ENCODE assay signal across 8 cellular contexts in genomic region chr20:20052074-20052970, GRCh38. TPM values are rescaled to one million over a fixed set of nuclear protein-coding genes. Genes with fewer than 3 reads are reported as not detected.
DNase-seq lines count a peak whose midpoint lies in the region; ATAC-seq and TF ChIP-seq lines count a peak whose summit lies in the region.

TSS of gene CFAP61 (plus strand) at chr20:20052532. CDS start at chr20:20056654, 4,122 bp downstream.
TSS of gene CRNKL1 (minus strand) at chr20:20052466. CDS start at chr20:20052342, 124 bp downstream.

- DNase-seq in EL (peak; percentile 96), H4 (ENCODE audit: low spot score) (peak; percentile 96), LNCaP clone FGC (ENCODE audit: low read depth) (peak; percentile 95), RPMI8226 (peak; percentile 99), fibroblast of mammary gland (ENCODE audit: low read depth) (peak; percentile 96)
- peak; percentile 96 for DNase-seq in activated T-helper 9 cell treated with anti-CD3 and anti-CD28 coated beads, Interleukin-2, amount 50 U/mL, for 16 hours (ENCODE audit: low read depth)
- peak; percentile 95 to 99 (median 98) for DNase-seq in naive thymus-derived CD4-positive, alpha-beta T cell

- H3K36me3 Mint-ChIP-seq in naive thymus-derived CD4-positive, alpha-beta T cell, result peaks cover 13 to 30% (median 19%) of the 10 kb centered on the region in 5 donors
- peaks cover 30% of the 10 kb centered on the region for H3K36me3 Mint-ChIP-seq in stimulated activated memory B cell treated with anti-CD40 and anti-IgM and Interleukin-4, amounts not matched to agents 10 μg/mL and 1 μg/mL and 100 μg/mL, for 72 hours

- peaks cover 0 to 16% of the 10 kb centered on the region in 2 donors for H3K4me1 ChIP-seq in naive thymus-derived CD4-positive, alpha-beta T cell (ENCODE audit: control insufficient read depth in 2 of 2, insufficient read depth in 2 of 2, low read length in 2 of 2)

- CTCF ChIA-PET in naive thymus-derived CD4-positive, alpha-beta T cell (lab: Charles Lee), result interaction anchor here (3.2 kb wide), 1 partner anchor 35 kb away, joined by 29 read pairs; the partner anchor contains the start of gene NAA20

- H3K36me3 ChIP-seq in naive thymus-derived CD4-positive, alpha-beta T cell (ENCODE audit: control insufficient read depth in 2 of 3, insufficient read depth in 3 of 3, low read length in 3 of 3), result peaks cover 15 to 37% (median 20%) of the 10 kb centered on the region in 3 experiments

- peaks cover 0 to 6% (median 0%) of the 10 kb centered on the region in 5 donors for H3K27me3 Mint-ChIP-seq in naive thymus-derived CD4-positive, alpha-beta T cell
- H3K27me3 Mint-ChIP-seq in stimulated activated memory B cell treated with anti-CD40 and anti-IgM and Interleukin-4, amounts not matched to agents 10 μg/mL and 1 μg/mL and 100 μg/mL, for 72 hours, result no peaks in the 10 kb centered on the region

- no peaks in the 10 kb centered on the region for H3K27me3 ChIP-seq in naive thymus-derived CD4-positive, alpha-beta T cell (ENCODE audit: control insufficient read depth in 2 of 2, insufficient read depth in 2 of 2, low read length in 2 of 2)

- H3K4me1 Mint-ChIP-seq in naive thymus-derived CD4-positive, alpha-beta T cell, result peaks cover 16 to 42% (median 31%) of the 10 kb centered on the region in 7 donors
- peaks cover 17% of the 10 kb centered on the region for H3K4me1 Mint-ChIP-seq in stimulated activated memory B cell treated with anti-CD40 and anti-IgM and Interleukin-4, amounts not matched to agents 10 μg/mL and 1 μg/mL and 100 μg/mL, for 72 hours

- H3K4me3 ChIP-seq in LNCaP clone FGC (ENCODE audit: low read depth, low read length), result peak within 1 kb of the TSS; percentile 99
- H3K4me3 ChIP-seq in fibroblast of mammary gland (ENCODE audit: control insufficient read depth, low read depth, low read length), result peak within 1 kb of the TSS; percentile 97
- peak within 1 kb of the TSS; percentile 99 for H3K4me3 ChIP-seq in naive thymus-derived CD4-positive, alpha-beta T cell (ENCODE audit: low read length)

- TF ChIP-seq CTCF in LNCaP clone FGC (IDR thresholded peaks at IDR 0.05; ENCODE audit: control insufficient read depth, extremely low read depth, insufficient read depth) (no peak), fibroblast of mammary gland (conservative IDR thresholded peaks at IDR 0.05; ENCODE audit: control insufficient read depth, insufficient read depth, low read depth, low read length) (no peak)

- peak within 1 kb of the TSS; percentile 94 to 100 (median 99) for H3K4me3 Mint-ChIP-seq in naive thymus-derived CD4-positive, alpha-beta T cell
- peak within 1 kb of the TSS; percentile 95 for H3K4me3 Mint-ChIP-seq in stimulated activated memory B cell treated with anti-CD40 and anti-IgM and Interleukin-4, amounts not matched to agents 10 μg/mL and 1 μg/mL and 100 μg/mL, for 72 hours

- POLR2A ChIA-PET in naive thymus-derived CD4-positive, alpha-beta T cell (lab: Charles Lee), result interaction anchor here (0.7 to 2.5 kb wide), 9 partner anchors 9 to 1914 kb away, joined by 3 to 31 read pairs (median 4); partner anchors contain the start of genes KAT14, NAA20, PET117 and SEC23B

- peak within 1 kb of the TSS; percentile 93 for H3K27ac ChIP-seq in naive thymus-derived CD4-positive, alpha-beta T cell (ENCODE audit: low read depth, low read length)

- intact Hi-C loops in naive thymus-derived CD4-positive, alpha-beta T cell (cut with micrococcal nuclease), result loop anchor here (1.0 to 5.0 kb wide), 12 partner anchors 30 to 1914 kb away; partner anchors contain the start of genes DZANK1 (in 2 of the 2), NAA20 (in 2 of the 2), POLR3F (in 2 of the 2) and RALGAPA2 (in 1 of the 2)

- peak within 1 kb of the TSS; percentile 94 to 100 (median 98) for H3K27ac Mint-ChIP-seq in naive thymus-derived CD4-positive, alpha-beta T cell
- peak within 1 kb of the TSS; percentile 94 for H3K27ac Mint-ChIP-seq in stimulated activated memory B cell treated with anti-CD40 and anti-IgM and Interleukin-4, amounts not matched to agents 10 μg/mL and 1 μg/mL and 100 μg/mL, for 72 hours

- peak; percentile 96 for ATAC-seq in naive thymus-derived CD4-positive, alpha-beta T cell
- ATAC-seq in stimulated activated memory B cell treated with anti-CD40 and anti-IgM and Interleukin-4, amounts not matched to agents 10 μg/mL and 1 μg/mL and 100 μg/mL, for 72 hours, result peak; percentile 98

- no peaks in the 10 kb centered on the region for H3K9me3 ChIP-seq in naive thymus-derived CD4-positive, alpha-beta T cell (ENCODE audit: control insufficient read depth in 2 of 3, low read length in 3 of 3)

- no peaks in the 10 kb centered on the region for H3K9me3 Mint-ChIP-seq in naive thymus-derived CD4-positive, alpha-beta T cell
- no peaks in the 10 kb centered on the region for H3K9me3 Mint-ChIP-seq in stimulated activated memory B cell treated with anti-CD40 and anti-IgM and Interleukin-4, amounts not matched to agents 10 μg/mL and 1 μg/mL and 100 μg/mL, for 72 hours

RNA-seq across cellular contexts. Expression of gene CFAP61, which starts in this region (rescaled TPM):
- total RNA-seq in H4 (2014; rRNA removed; shearing (Covaris generic)), result 0.62 TPM in 1 of 2 replicates, not detected in the other
- total RNA-seq in naive thymus-derived CD4-positive, alpha-beta T cell, result not detected
- polyA plus RNA-seq in naive thymus-derived CD4-positive, alpha-beta T cell, result not detected

RNA-seq across cellular contexts. Expression of gene CRNKL1, which starts in this region (rescaled TPM):
- 17.0 and 20.3 TPM in 2 replicates for total RNA-seq in H4 (2014; rRNA removed; shearing (Covaris generic))
- 10 to 100 TPM; 17.4 to 32.1 (median 21.6) TPM for total RNA-seq in naive thymus-derived CD4-positive, alpha-beta T cell
- 10 to 100 TPM in 1 of 2 donors, 1 to 10 TPM in 1; 9.1 to 15.6 TPM for polyA plus RNA-seq in naive thymus-derived CD4-positive, alpha-beta T cell

Comparison
In these comparisons a context has a peak if more than half of its experiments do, and no peak if none do; other contexts are left out.
1. Peak in every context shown above with its lines: DNase-seq, ATAC-seq, H3K4me3 ChIP-seq and H3K27ac ChIP-seq.